Comparison of ENCODE assay signal across 17 cellular contexts in genomic region chr5:150419630-150420270, GRCh38.
DNase-seq lines count a peak whose midpoint lies in the region; ATAC-seq, FAIRE-seq and TF ChIP-seq lines count a peak whose summit lies in the region.
"Had no signal": no experiment of that assay in that cellular context is flagged by ENCODE, and none has a peak within 500 bp of the region (broad histone marks: within the 10 kb centered on the region; RNA-seq: fewer than 3 reads in every experiment).

No MANE protein-coding gene starts in this region.

- peak; percentile 58 for ATAC-seq in HG03108 (IDR thresholded peaks at IDR 0.05; ENCODE audit: unreplicated experiment)
- ATAC-seq in stimulated activated memory B cell treated with anti-CD40 and anti-IgM and Interleukin-4, amounts not matched to agents 10 μg/mL and 1 μg/mL and 100 μg/mL, for 72 hours = peak; percentile 99
- ATAC-seq: heart right ventricle had no signal

- H3K36me3 Mint-ChIP-seq in stimulated activated memory B cell treated with anti-CD40 and anti-IgM and Interleukin-4, amounts not matched to agents 10 μg/mL and 1 μg/mL and 100 μg/mL, for 72 hours = no peaks in the 10 kb centered on the region
- H3K36me3 Mint-ChIP-seq: activated naive CD8-positive, alpha-beta T cell had no signal

- TF ChIP-seq CTCF in D721Med (IDR thresholded peaks at IDR 0.05; ENCODE audit: insufficient read depth, missing control alignments) = no peak

- H3K4me3 Mint-ChIP-seq in stimulated activated memory B cell treated with anti-CD40 and anti-IgM and Interleukin-4, amounts not matched to agents 10 μg/mL and 1 μg/mL and 100 μg/mL, for 72 hours = peak overlapping the region; percentile 64
- H3K4me3 Mint-ChIP-seq: activated naive CD8-positive, alpha-beta T cell had no signal

- H3K9me3 Mint-ChIP-seq in stimulated activated memory B cell treated with anti-CD40 and anti-IgM and Interleukin-4, amounts not matched to agents 10 μg/mL and 1 μg/mL and 100 μg/mL, for 72 hours = no peaks in the 10 kb centered on the region

- H3K4me1 Mint-ChIP-seq in stimulated activated memory B cell treated with anti-CD40 and anti-IgM and Interleukin-4, amounts not matched to agents 10 μg/mL and 1 μg/mL and 100 μg/mL, for 72 hours = peaks cover 51% of the 10 kb centered on the region

- no peaks in the 10 kb centered on the region for H3K27me3 Mint-ChIP-seq in stimulated activated memory B cell treated with anti-CD40 and anti-IgM and Interleukin-4, amounts not matched to agents 10 μg/mL and 1 μg/mL and 100 μg/mL, for 72 hours

- H3K27ac Mint-ChIP-seq in stimulated activated memory B cell treated with anti-CD40 and anti-IgM and Interleukin-4, amounts not matched to agents 10 μg/mL and 1 μg/mL and 100 μg/mL, for 72 hours = peak overlapping the region; percentile 100
- H3K27ac Mint-ChIP-seq: activated naive CD8-positive, alpha-beta T cell had no signal

- H3K27ac ChIP-seq in angular gyrus (ENCODE audit: low read depth, low read length) (peak overlapping the region; percentile 19), substantia nigra (ENCODE audit: low read depth, low read length, poor library complexity, severe bottlenecking) (no peak overlapping the region)
- H3K27ac ChIP-seq: 22Rv1, heart right ventricle, right lobe of liver, transverse colon had no signal

- DNase-seq in SKM-1 treated with dmso at 0.1 percent for 144 hours (lab: John Stamatoyannopoulos, UW; ENCODE audit: unreplicated experiment) (peak; percentile 24), SKM-1 (lab: John Stamatoyannopoulos, UW; ENCODE audit: unreplicated experiment) (no peak), substantia nigra (lab: John Stamatoyannopoulos, UW) (no peak), D721Med (ENCODE audit: insufficient read length, low spot score) (no peak), amniotic stem cell (lab: John Stamatoyannopoulos, UW) (no peak)
- DNase-seq: DMS53; effector CD8-positive, alpha-beta T cell; heart right ventricle; NCI-H2107; SHP77; transverse colon had no signal

- no peak for FAIRE-seq in D721Med (lab: Jason Lieb, UNC)
